ENCODE assay signal across 19 cellular contexts in genomic region chr2:69588403-69588802, GRCh38. TPM values are rescaled to one million over a fixed set of nuclear protein-coding genes. Genes with fewer than 3 reads are reported as not detected.
DNase-seq lines count a peak whose midpoint lies in the region; ATAC-seq and TF ChIP-seq lines count a peak whose summit lies in the region.
"Had no signal": no experiment of that assay in that cellular context is flagged by ENCODE, and none has a peak within 500 bp of the region (broad histone marks: within the 10 kb centered on the region; RNA-seq: fewer than 3 reads in every experiment).

No MANE protein-coding gene starts in this region.

- no peaks in the 10 kb centered on the region for H3K27me3 ChIP-seq in PC-9 (ENCODE audit: insufficient read depth, low read depth)
- H3K27me3 ChIP-seq: adrenal gland, brain microvascular endothelial cell, pancreas, sigmoid colon, suprapubic skin had no signal

- intact Hi-C loops in PC-9 (cut with micrococcal nuclease; ENCODE audit: unreplicated experiment): no loop called here

- H3K4me3 Mint-ChIP-seq in endothelial cell (ENCODE audit: unreplicated experiment): no peak overlapping the region
- no peak overlapping the region for H3K4me3 Mint-ChIP-seq in stimulated activated naive CD8-positive, alpha-beta T cell treated with anti-CD3 and anti-CD28 coated beads, Interleukin-15, Interleukin-2, amounts not matched to agents 100 ng/mL and 50 ng/mL, for 24 hours
- no peak overlapping the region for H3K4me3 Mint-ChIP-seq in T-helper 2 cell treated with Interferon-gamma antibody and Interleukin-4, amounts not matched to agents 5 μg/mL and 100 μg/mL, for 36 hours
- H3K4me3 Mint-ChIP-seq: activated T-cell treated with anti-CD3 and anti-CD28 coated beads, Interleukin-2, amount 50 U/mL, for 4 hours had no signal

- no peak overlapping the region for H2AFZ ChIP-seq in PC-9

- H3K27ac Mint-ChIP-seq in activated naive CD4-positive, alpha-beta T cell treated with anti-CD3 and anti-CD28 coated beads, Interleukin-2, amount 50 U/mL, for 72 hours: peak overlapping the region; percentile 79 to 92
- H3K27ac Mint-ChIP-seq in endothelial cell (ENCODE audit: unreplicated experiment): peak overlapping the region; percentile 49
- H3K27ac Mint-ChIP-seq in stimulated activated naive CD8-positive, alpha-beta T cell treated with anti-CD3 and anti-CD28 coated beads, Interleukin-15, Interleukin-2, amounts not matched to agents 100 ng/mL and 50 ng/mL, for 24 hours: peak overlapping the region; percentile 56
- H3K27ac Mint-ChIP-seq in T-helper 2 cell treated with Interferon-gamma antibody and Interleukin-4, amounts not matched to agents 5 μg/mL and 100 μg/mL, for 36 hours: no peak overlapping the region

- no peaks in the 10 kb centered on the region; the same call in 1 of the 2 replicates for H4K20me1 ChIP-seq in PC-9 (ENCODE audit: insufficient read depth)

- H3F3A ChIP-seq in PC-9 (ENCODE audit: insufficient read depth, low read depth): no peaks in the 10 kb centered on the region

- H3K4me1 ChIP-seq in PC-9 (replicated peaks; ENCODE audit: insufficient read depth): peaks cover under 1% of the 10 kb centered on the region; the same call in 1 of the 2 replicates
- H3K4me1 ChIP-seq: suprapubic skin had no signal

- H3K27me3 Mint-ChIP-seq in endothelial cell (ENCODE audit: unreplicated experiment): no peaks in the 10 kb centered on the region
- H3K27me3 Mint-ChIP-seq in stimulated activated naive CD8-positive, alpha-beta T cell treated with anti-CD3 and anti-CD28 coated beads, Interleukin-15, Interleukin-2, amounts not matched to agents 100 ng/mL and 50 ng/mL, for 24 hours: no peaks in the 10 kb centered on the region
- no peaks in the 10 kb centered on the region for H3K27me3 Mint-ChIP-seq in T-helper 2 cell treated with Interferon-gamma antibody and Interleukin-4, amounts not matched to agents 5 μg/mL and 100 μg/mL, for 36 hours (ENCODE audit: low read depth)

- H3K9me2 ChIP-seq in PC-9 (ENCODE audit: insufficient read depth): no peaks in the 10 kb centered on the region

- no peak for TF ChIP-seq CTCF in PC-9 (conservative IDR thresholded peaks at IDR 0.05)
- TF ChIP-seq CTCF in endothelial cell (IDR thresholded peaks at IDR 0.05; ENCODE audit: unreplicated experiment): no peak

- BruUV-seq in PC-9 (replicated peaks; lab: Mats Ljungman, UMichigan): no TSS peak

- H3K36me3 ChIP-seq in PC-9 (ENCODE audit: low read depth): no peaks in the 10 kb centered on the region
- H3K36me3 ChIP-seq: adrenal gland, brain microvascular endothelial cell, pancreas, sigmoid colon, suprapubic skin had no signal

- CTCF ChIA-PET in PC-9 (lab: Charles Lee): no interaction called here

- DNase-seq in activated naive CD4-positive, alpha-beta T cell treated with anti-CD3 and anti-CD28 coated beads, Interleukin-2, amount 50 U/mL, for 72 hours (ENCODE audit: low spot score in 2 of 2): no peak
- no peak for DNase-seq in activated naive CD4-positive, alpha-beta T cell treated with anti-CD3 and anti-CD28 coated beads, Interleukin-2, amount 50 U/mL, for 16 hours
- DNase-seq in PC-9 (no peak), endothelial cell (ENCODE audit: low spot score) (no peak)
- no peak for DNase-seq in T-helper 2 cell treated with Interferon-gamma antibody and Interleukin-4, amounts not matched to agents 5 μg/mL and 100 μg/mL, for 36 hours (ENCODE audit: low spot score)
- DNase-seq: activated CD4-positive, alpha-beta T cell treated with anti-CD3 and anti-CD28 coated beads, Interleukin-2, amount 50 U/mL, for 48 hours; activated T-cell treated with anti-CD3 and anti-CD28 coated beads, Interleukin-2, amount 50 U/mL, for 4 hours; adrenal gland; brain microvascular endothelial cell; C1 segment of cervical spinal cord; mesendoderm; NCI-H1105; NCI-H2107; pancreas; sigmoid colon had no signal

- H3K4me3 ChIP-seq in PC-9: no peak overlapping the region
- H3K4me3 ChIP-seq: adrenal gland, pancreas, sigmoid colon, suprapubic skin had no signal

- peaks cover 0 to 5% of the 10 kb centered on the region in 2 donors for H3K36me3 Mint-ChIP-seq in activated naive CD4-positive, alpha-beta T cell treated with anti-CD3 and anti-CD28 coated beads, Interleukin-2, amount 50 U/mL, for 72 hours
- H3K36me3 Mint-ChIP-seq in endothelial cell (ENCODE audit: low read depth, unreplicated experiment): no peaks in the 10 kb centered on the region
- H3K36me3 Mint-ChIP-seq in stimulated activated naive CD8-positive, alpha-beta T cell treated with anti-CD3 and anti-CD28 coated beads, Interleukin-15, Interleukin-2, amounts not matched to agents 100 ng/mL and 50 ng/mL, for 24 hours (ENCODE audit: low read depth): peaks cover 3% of the 10 kb centered on the region
- H3K36me3 Mint-ChIP-seq in T-helper 2 cell treated with Interferon-gamma antibody and Interleukin-4, amounts not matched to agents 5 μg/mL and 100 μg/mL, for 36 hours (ENCODE audit: low read depth): peaks cover 8% of the 10 kb centered on the region

- peaks cover 23% of the 10 kb centered on the region for H3K4me1 Mint-ChIP-seq in endothelial cell (ENCODE audit: unreplicated experiment)
- H3K4me1 Mint-ChIP-seq in stimulated activated naive CD8-positive, alpha-beta T cell treated with anti-CD3 and anti-CD28 coated beads, Interleukin-15, Interleukin-2, amounts not matched to agents 100 ng/mL and 50 ng/mL, for 24 hours (ENCODE audit: low read depth): peaks cover 81% of the 10 kb centered on the region
- H3K4me1 Mint-ChIP-seq in T-helper 2 cell treated with Interferon-gamma antibody and Interleukin-4, amounts not matched to agents 5 μg/mL and 100 μg/mL, for 36 hours (ENCODE audit: low read depth): peaks cover 50% of the 10 kb centered on the region

- H3K27ac ChIP-seq in PC-9: 0 out of 2 replicates have a peak overlapping the region, but pooled peaks have one; percentile 36
- H3K27ac ChIP-seq: brain microvascular endothelial cell, pancreas, sigmoid colon, suprapubic skin had no signal

- H3K4me2 ChIP-seq in PC-9: no peak overlapping the region

- peaks cover 83% of the 10 kb centered on the region for H3K79me2 ChIP-seq in PC-9 (ENCODE audit: low read depth)

- ATAC-seq in activated naive CD4-positive, alpha-beta T cell treated with anti-CD3 and anti-CD28 coated beads, Interleukin-2, amount 50 U/mL, for 72 hours: peak in 1 of 2 donors; percentile 43
- no peak for ATAC-seq in HG02678 (IDR thresholded peaks at IDR 0.05; ENCODE audit: unreplicated experiment)
- no peak for ATAC-seq in HG02870 (IDR thresholded peaks at IDR 0.05; ENCODE audit: unreplicated experiment)

- POLR2A ChIA-PET in PC-9 (lab: Charles Lee; ENCODE audit: unreplicated experiment): no interaction called here

- H3K9me3 Mint-ChIP-seq in activated naive CD4-positive, alpha-beta T cell treated with anti-CD3 and anti-CD28 coated beads, Interleukin-2, amount 50 U/mL, for 72 hours: peaks cover 0 to 3% of the 10 kb centered on the region in 2 donors
- no peaks in the 10 kb centered on the region for H3K9me3 Mint-ChIP-seq in endothelial cell (ENCODE audit: unreplicated experiment)
- H3K9me3 Mint-ChIP-seq in stimulated activated naive CD8-positive, alpha-beta T cell treated with anti-CD3 and anti-CD28 coated beads, Interleukin-15, Interleukin-2, amounts not matched to agents 100 ng/mL and 50 ng/mL, for 24 hours: no peaks in the 10 kb centered on the region
- no peaks in the 10 kb centered on the region for H3K9me3 Mint-ChIP-seq in T-helper 2 cell treated with Interferon-gamma antibody and Interleukin-4, amounts not matched to agents 5 μg/mL and 100 μg/mL, for 36 hours
- H3K9me3 Mint-ChIP-seq: activated T-cell treated with anti-CD3 and anti-CD28 coated beads, Interleukin-2, amount 50 U/mL, for 4 hours had no signal

- H3K9me3 ChIP-seq in PC-9 (ENCODE audit: insufficient read depth, low read depth): no peaks in the 10 kb centered on the region
- H3K9me3 ChIP-seq: adrenal gland, pancreas, sigmoid colon, suprapubic skin had no signal

RNA-seq across cellular contexts. Expression of gene AAK1, which starts 55.1 kb away (rescaled TPM):
- total RNA-seq in activated naive CD4-positive, alpha-beta T cell treated with anti-CD3 and anti-CD28 coated beads, Interleukin-2, amount 50 U/mL, for 72 hours: 100 to 1,000 TPM; 129 to 137 TPM
- total RNA-seq in PC-9 (2021) (50.3 and 66.6 TPM in 2 replicates), endothelial cell (ENCODE audit: unreplicated experiment) (144 TPM)
